ENCODE assay signal across 8 cellular contexts in the genomic region with DNA sequence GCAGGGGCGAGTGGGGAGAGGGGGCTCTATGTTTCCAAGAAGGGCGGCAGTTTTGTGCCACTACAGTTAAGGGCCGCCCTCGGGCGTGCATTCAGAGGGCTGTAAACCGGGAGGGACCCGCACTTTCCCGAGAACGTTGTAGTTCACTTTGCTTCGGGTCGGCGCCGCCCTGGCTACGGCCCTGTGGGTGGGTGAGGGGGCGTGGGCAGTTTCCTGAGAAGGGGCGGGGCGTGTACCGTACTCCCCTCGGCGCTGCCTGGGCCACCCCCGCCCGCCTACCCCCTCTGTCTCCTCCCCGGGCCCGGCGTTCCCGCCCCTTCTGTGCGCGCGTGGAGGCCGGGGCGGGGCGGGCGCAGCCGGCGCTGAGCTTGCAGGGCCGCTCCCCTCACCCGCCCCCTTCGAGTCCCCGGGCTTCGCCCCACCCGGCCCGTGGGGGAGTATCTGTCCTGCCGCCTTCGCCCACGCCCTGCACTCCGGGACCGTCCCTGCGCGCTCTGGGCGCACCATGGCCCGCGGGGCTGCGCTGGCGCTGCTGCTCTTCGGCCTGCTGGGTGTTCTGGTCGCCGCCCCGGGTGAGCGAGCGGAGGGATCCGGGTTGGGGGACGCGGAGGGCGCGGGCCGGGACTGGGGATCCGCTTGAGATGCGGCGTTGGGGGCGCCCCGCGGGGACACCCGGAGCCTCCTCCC. TPM values are rescaled to one million over a fixed set of nuclear protein-coding genes. Genes with fewer than 3 reads are reported as not detected.
A peak's percentile ranks its signal among the peaks of the same experiment; 100 is the strongest.
DNase-seq lines count a peak whose midpoint lies in the region; ATAC-seq and TF ChIP-seq lines count a peak whose summit lies in the region.

A gene with protein sequence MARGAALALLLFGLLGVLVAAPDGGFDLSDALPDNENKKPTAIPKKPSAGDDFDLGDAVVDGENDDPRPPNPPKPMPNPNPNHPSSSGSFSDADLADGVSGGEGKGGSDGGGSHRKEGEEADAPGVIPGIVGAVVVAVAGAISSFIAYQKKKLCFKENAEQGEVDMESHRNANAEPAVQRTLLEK (plus strand): TSS at position 440 of the 687 bp plus-strand sequence. CDS start 66 bp downstream, at position 506.

- peak within 1 kb of the TSS; percentile 96 to 99 (median 98) for H3K4me3 Mint-ChIP-seq in CD4-positive, CD25-positive, alpha-beta regulatory T cell
- peak within 1 kb of the TSS; percentile 95 for H3K4me3 Mint-ChIP-seq in neural crest cell

- H3K4me1 ChIP-seq in CD4-positive, CD25-positive, alpha-beta regulatory T cell (ENCODE audit: control insufficient read depth, insufficient read depth, low read length, poor library complexity, severe bottlenecking): peaks cover 50% of the 10 kb centered on the region
- H3K4me1 ChIP-seq in IMR-90 (ENCODE audit: control insufficient read depth, insufficient read depth, low read length): 0 out of 2 replicates have a peak, but pooled peaks cover 2% of the 10 kb centered on the region

- peaks cover 4% of the 10 kb centered on the region for H3K27me3 Mint-ChIP-seq in CD4-positive, CD25-positive, alpha-beta regulatory T cell
- H3K27me3 Mint-ChIP-seq in neural crest cell (ENCODE audit: low read depth): peaks cover 11% of the 10 kb centered on the region

- peak within 1 kb of the TSS; percentile 53 for H4K91ac ChIP-seq in IMR-90 (ENCODE audit: insufficient read depth, low read depth, low read length)

- dilution Hi-C loops in IMR-90 (cut with HindIII; ENCODE audit: low sequenced_read_pairs, unreplicated experiment): no loop called here

- H3K9me3 ChIP-seq in CD4-positive, CD25-positive, alpha-beta regulatory T cell (ENCODE audit: control insufficient read depth in 2 of 2, low read length in 2 of 2): no peaks in the 10 kb centered on the region
- no peaks in the 10 kb centered on the region for H3K9me3 ChIP-seq in IMR-90 (ENCODE audit: control insufficient read depth, insufficient read depth, low read length)

- intact Hi-C loops in IMR-90 (cut with micrococcal nuclease): loop anchor here (1.0 to 5.0 kb wide), 2 partner anchors 13 to 74 kb away; no protein-coding TSS in a partner anchor

- in situ Hi-C loops in IMR-90 (cut with MboI; ENCODE audit: low sequenced_read_pairs): no loop called here

- peak within 1 kb of the TSS; percentile 98 for H2AK9ac ChIP-seq in IMR-90 (replicated peaks; ENCODE audit: low read depth, low read length, poor library complexity)

- CTCF ChIA-PET in IMR-90 (lab: Yijun Ruan, JAX): no interaction called here

- no peak for TF ChIP-seq RAD21 in IMR-90 (IDR thresholded peaks at IDR 0.05; ENCODE audit: low read length)

- peak within 1 kb of the TSS; percentile 72 for H3K27ac ChIP-seq in CD4-positive, CD25-positive, alpha-beta regulatory T cell (ENCODE audit: insufficient read depth, low read length, poor library complexity, severe bottlenecking)
- H3K27ac ChIP-seq in IMR-90 (ENCODE audit: insufficient read depth, low read length): peak within 1 kb of the TSS; percentile 61

- peak within 1 kb of the TSS; percentile 91 for H3K4ac ChIP-seq in IMR-90 (ENCODE audit: low read depth, low read length)

- POLR2A ChIA-PET in IMR-90 (lab: Charles Lee; ENCODE audit: unreplicated experiment): no interaction called here

- peaks cover 11 to 39% (median 35%) of the 10 kb centered on the region in 4 donors for H3K4me1 Mint-ChIP-seq in CD4-positive, CD25-positive, alpha-beta regulatory T cell
- peaks cover 43% of the 10 kb centered on the region for H3K4me1 Mint-ChIP-seq in neural crest cell

- peaks cover 0 to 1% (median 0%) of the 10 kb centered on the region in 7 donors for H3K9me3 Mint-ChIP-seq in CD4-positive, CD25-positive, alpha-beta regulatory T cell
- H3K9me3 Mint-ChIP-seq in neural crest cell: no peaks in the 10 kb centered on the region

- H3K56ac ChIP-seq in IMR-90 (ENCODE audit: extremely low read depth, insufficient read depth, low read length): peak within 1 kb of the TSS; percentile 81

- H3K36me3 ChIP-seq in CD4-positive, CD25-positive, alpha-beta regulatory T cell (ENCODE audit: control insufficient read depth, insufficient read depth, low read length): no peaks in the 10 kb centered on the region
- H3K36me3 ChIP-seq in IMR-90 (ENCODE audit: control insufficient read depth, insufficient read depth, low read length): no peaks in the 10 kb centered on the region; the same call in 1 of the 2 replicates

- H4K20me1 ChIP-seq in IMR-90 (ENCODE audit: insufficient read depth, low read length): peaks cover 24% of the 10 kb centered on the region

- peak within 1 kb of the TSS; percentile 88 for H3K4me3 ChIP-seq in CD4-positive, CD25-positive, alpha-beta regulatory T cell (ENCODE audit: low read depth, low read length)
- peak within 1 kb of the TSS; percentile 91 for H3K4me3 ChIP-seq in IMR-90 (ENCODE audit: insufficient read depth, low read depth, low read length)

- H2BK5ac ChIP-seq in IMR-90 (ENCODE audit: low read depth, low read length, poor library complexity, severe bottlenecking): peak within 1 kb of the TSS; percentile 12

- no peak for TF ChIP-seq CTCF in IMR-90 (conservative IDR thresholded peaks at IDR 0.05; ENCODE audit: low read depth, low read length)
- no peak for TF ChIP-seq CTCF in neural crest cell (conservative IDR thresholded peaks at IDR 0.05)
- no peak for TF ChIP-seq CTCF in subcutaneous adipose tissue (IDR thresholded peaks at IDR 0.05; ENCODE audit: low read depth)

- no peak within 1 kb of the TSS; the same call in 1 of the 2 replicates for H3K18ac ChIP-seq in IMR-90 (ENCODE audit: low read depth, low read length)

- peak within 1 kb of the TSS; percentile 62 to 85 for H4K8ac ChIP-seq in IMR-90 (ENCODE audit: low read depth in 2 of 2, low read length in 2 of 2)

- 1% methylated on average over 36 of the region's 73 CpGs; no CpG with 5 or more reads in 1 of the 2 experiments for WGBS in IMR-90 (ENCODE audit: extremely low coverage in 2 of 2, insufficient read length in 1 of 2), 2 experiments

- H3K36me3 Mint-ChIP-seq in CD4-positive, CD25-positive, alpha-beta regulatory T cell: peaks cover 4% of the 10 kb centered on the region
- no peaks in the 10 kb centered on the region for H3K36me3 Mint-ChIP-seq in neural crest cell (ENCODE audit: low read depth)

- TF ChIP-seq POLR2A in IMR-90 (IDR thresholded peaks at IDR 0.05; ENCODE audit: low read depth, low read length): 0 out of 2 replicates have a peak, but pooled peaks have one; percentile 39

- ATAC-seq in CD4-positive, CD25-positive, alpha-beta regulatory T cell (ENCODE audit: low read depth in 2 of 2): peak; percentile 93 to 95
- peak; percentile 88 for ATAC-seq in GM21423 (IDR thresholded peaks at IDR 0.05; ENCODE audit: unreplicated experiment)
- ATAC-seq in IMR-90 (ENCODE audit: low read depth): peak; percentile 98

- H4K5ac ChIP-seq in IMR-90 (ENCODE audit: low read depth, low read length): peak within 1 kb of the TSS; percentile 15; the same call in 1 of the 2 replicates

- H2BK15ac ChIP-seq in IMR-90 (ENCODE audit: low read depth, low read length): 0 out of 3 replicates have a peak within 1 kb of the TSS, but pooled peaks have one; percentile 18

- peaks cover 4 to 33% of the 10 kb centered on the region in 2 experiments; a peak in 3 of 4 replicates for H3K79me1 ChIP-seq in IMR-90 (ENCODE audit: low read depth in 1 of 2, low read length in 2 of 2)

- H3K9ac ChIP-seq in IMR-90 (ENCODE audit: low read depth, low read length): peak within 1 kb of the TSS; percentile 88

- peak; percentile 86 to 94 (median 87) for DNase-seq in CD4-positive, CD25-positive, alpha-beta regulatory T cell
- DNase-seq in IMR-90 (peak; percentile 78), activated T-cell treated with anti-CD3 and anti-CD28 coated beads for 1 hour (ENCODE audit: low read depth) (peak; percentile 85), fibroblast of gingiva (ENCODE audit: low read depth) (peak; percentile 93), neural crest cell (ENCODE audit: low read depth, low spot score) (peak; percentile 79), cortex of kidney (lab: John Stamatoyannopoulos, UW) (no peak)

- peak within 1 kb of the TSS; percentile 95 for H3K14ac ChIP-seq in IMR-90 (replicated peaks; ENCODE audit: low read depth, low read length)

- H3K27me3 ChIP-seq in CD4-positive, CD25-positive, alpha-beta regulatory T cell (ENCODE audit: control insufficient read depth, insufficient read depth, low read length): no peaks in the 10 kb centered on the region
- H3K27me3 ChIP-seq in IMR-90 (ENCODE audit: control insufficient read depth, insufficient read depth, low read length): peaks cover 4% of the 10 kb centered on the region; the same call in 1 of the 2 replicates

- H3K4me2 ChIP-seq in IMR-90 (ENCODE audit: low read depth, low read length): peak within 1 kb of the TSS; percentile 79

- H3K27ac Mint-ChIP-seq in CD4-positive, CD25-positive, alpha-beta regulatory T cell: peak within 1 kb of the TSS; percentile 89 to 96 (median 91)
- peak within 1 kb of the TSS; percentile 96 for H3K27ac Mint-ChIP-seq in neural crest cell (ENCODE audit: unreplicated experiment)

- peak within 1 kb of the TSS; percentile 93 for H2AFZ ChIP-seq in IMR-90 (replicated peaks; ENCODE audit: low read length, poor library complexity)

- peaks cover 7% of the 10 kb centered on the region for H3K9me1 ChIP-seq in IMR-90 (ENCODE audit: insufficient read depth, low read length)

- H3K23ac ChIP-seq in IMR-90 (ENCODE audit: low read depth, low read length): peak within 1 kb of the TSS; percentile 91

- H2AK5ac ChIP-seq in IMR-90 (ENCODE audit: low read depth, low read length): peak within 1 kb of the TSS; percentile 34

- no TSS peak for BruUV-seq in IMR-90 (replicated peaks; lab: Mats Ljungman, UMichigan)

- peak within 1 kb of the TSS; percentile 44 for H2BK120ac ChIP-seq in IMR-90 (ENCODE audit: low read depth, low read length)

- 0 out of 2 replicates have a peak within 1 kb of the TSS, but pooled peaks have one; percentile 6 for H2BK20ac ChIP-seq in IMR-90 (ENCODE audit: low read depth, low read length)

TF ChIP-seq in IMR-90, 13 proteins besides CTCF, POLR2A, EP300 and RAD21:
- TF ChIP-seq MXI1 (IDR thresholded peaks at IDR 0.05; ENCODE audit: borderline replicate concordance, low read depth, low read length) (no peak), MAZ (IDR thresholded peaks at IDR 0.05; ENCODE audit: borderline replicate concordance, low read depth, low read length) (peak; percentile 72; the same call in 1 of the 2 replicates)

RNA-seq across cellular contexts. Expression of the gene that starts here (rescaled TPM):
- 286 TPM for total RNA-seq in CD4-positive, CD25-positive, alpha-beta regulatory T cell
- polyA plus RNA-seq in CD4-positive, CD25-positive, alpha-beta regulatory T cell: 100 to 1,000 TPM; 291 to 459 (median 385) TPM
- 102 and 107 TPM in 2 replicates for total RNA-seq in IMR-90 (2012; rRNA removed)
- 369 and 477 TPM in 2 replicates for polyA plus RNA-seq in IMR-90 (2012; rRNA removed)
- 472 and 612 TPM in 2 replicates for polyA plus RNA-seq in IMR-90 (2012; cell fraction: cytosol; rRNA removed)
- polyA plus RNA-seq in IMR-90 (2012; cell fraction: nucleus; rRNA removed; ENCODE audit: low replicate concordance): 114 and 169 TPM in 2 replicates
- total RNA-seq in neural crest cell: 158 and 165 TPM in 2 replicates
- total RNA-seq in subcutaneous adipose tissue: 100 to 1,000 TPM; 248 to 635 (median 378) TPM
